In genomic region chr14:43651185-43651787, GRCh38 we compare ENCODE assay signal across 17 cellular contexts.
DNase-seq lines count a peak whose midpoint lies in the region; ATAC-seq, FAIRE-seq and TF ChIP-seq lines count a peak whose summit lies in the region.
"Had no signal": no experiment of that assay in that cellular context is flagged by ENCODE, and none has a peak within 500 bp of the region (broad histone marks: within the 10 kb centered on the region; RNA-seq: fewer than 3 reads in every experiment).

No MANE protein-coding gene starts in this region.

- H3K79me2 ChIP-seq in H1 (ENCODE audit: control insufficient read depth in 1 of 2, insufficient read depth in 2 of 2, low read length in 2 of 2): no peaks in the 10 kb centered on the region

- H2AFZ ChIP-seq in H1 (ENCODE audit: low read length): peak overlapping the region; percentile 53
- H2AFZ ChIP-seq: GM23248 had no signal

- no peak overlapping the region for H3K56ac ChIP-seq in H1 (replicated peaks; ENCODE audit: insufficient read length, low read depth, low read length)

- DNase-seq in NCI-H510A treated with DMSO at 0.1 percent for 48 hours (lab: John Stamatoyannopoulos, UW): peak; percentile 8
- no peak for DNase-seq in NCI-H510A (lab: John Stamatoyannopoulos, UW)
- peak; percentile 4 for DNase-seq in HuH-7 (ENCODE audit: low spot score)
- no peak for DNase-seq in H1 (ENCODE audit: low read depth in 1 of 2, low spot score in 2 of 2)
- no peak for DNase-seq in dermis blood vessel endothelial cell
- DNase-seq in activated naive CD8-positive, alpha-beta T cell treated with anti-CD3 and anti-CD28 coated beads, Interleukin-2, amount 50 U/mL, for 24 hours: no peak
- DNase-seq: ACHN; CD4-positive, CD25-positive, alpha-beta regulatory T cell; GF-D8; GM23248; H7; IMR-90; KBM-7 had no signal

- no peak overlapping the region for H2BK15ac ChIP-seq in H1 (ENCODE audit: low read length)

- H3K23me2 ChIP-seq in H1 (ENCODE audit: low read depth, low read length): no peaks in the 10 kb centered on the region

- no peak overlapping the region for H3K27ac Mint-ChIP-seq in activated naive CD8-positive, alpha-beta T cell treated with anti-CD3 and anti-CD28 coated beads, Interleukin-2, amount 50 U/mL, for 24 hours
- H3K27ac Mint-ChIP-seq: CD4-positive, CD25-positive, alpha-beta regulatory T cell had no signal

- POLR2A ChIA-PET in H1 (lab: Charles Lee; ENCODE audit: partially characterized antibody): no interaction called here

- no peak overlapping the region for H2AK5ac ChIP-seq in H1 (ENCODE audit: low read depth, low read length)

- no peak overlapping the region for H3K23ac ChIP-seq in H1 (ENCODE audit: insufficient read length)

- H3K27me3 Mint-ChIP-seq in activated naive CD8-positive, alpha-beta T cell treated with anti-CD3 and anti-CD28 coated beads, Interleukin-2, amount 50 U/mL, for 24 hours: no peaks in the 10 kb centered on the region
- H3K27me3 Mint-ChIP-seq: CD4-positive, CD25-positive, alpha-beta regulatory T cell had no signal

- no peak overlapping the region for H3K9ac ChIP-seq in H1 (replicated peaks in 1 of 4; ENCODE audit: extremely low read depth in 1 of 4, low read depth in 3 of 4, low read length in 3 of 4)
- H3K9ac ChIP-seq: BLaER1 treated with 17β-estradiol and CSF1 and Interleukin-3, amounts not matched to agents 10 nM and 100 nM; GM23248 had no signal

- no peaks in the 10 kb centered on the region for H3K4me1 Mint-ChIP-seq in activated naive CD8-positive, alpha-beta T cell treated with anti-CD3 and anti-CD28 coated beads, Interleukin-2, amount 50 U/mL, for 24 hours
- H3K4me1 Mint-ChIP-seq: CD4-positive, CD25-positive, alpha-beta regulatory T cell had no signal

- no peak overlapping the region for H2BK20ac ChIP-seq in H1 (ENCODE audit: low read length)

- H3K27me3 ChIP-seq in H1 (replicated peaks in 1 of 4; ENCODE audit: control insufficient read depth in 3 of 4, extremely low read depth in 1 of 4, insufficient read depth in 3 of 4, low read length in 3 of 4): no peaks in the 10 kb centered on the region
- H3K27me3 ChIP-seq: BLaER1 treated with 17β-estradiol and CSF1 and Interleukin-3, amounts not matched to agents 10 nM and 100 nM had no signal

- H3K18ac ChIP-seq in H1 (ENCODE audit: extremely low read depth, low read length): no peak overlapping the region

- no peak overlapping the region for H3K27ac ChIP-seq in H1 (ENCODE audit: low read depth, low read length)
- H3K27ac ChIP-seq: BLaER1 treated with 17β-estradiol and CSF1 and Interleukin-3, amounts not matched to agents 10 nM and 100 nM; GM23248 had no signal

- peaks cover 55% of the 10 kb centered on the region for H3K9me3 Mint-ChIP-seq in activated naive CD8-positive, alpha-beta T cell treated with anti-CD3 and anti-CD28 coated beads, Interleukin-2, amount 50 U/mL, for 24 hours

- no peaks in the 10 kb centered on the region for H3K9me3 ChIP-seq in H1 (ENCODE audit: insufficient read depth in 2 of 2, low read depth in 1 of 2, low read length in 1 of 2)
- H3K9me3 ChIP-seq: BLaER1 treated with 17β-estradiol and CSF1 and Interleukin-3, amounts not matched to agents 10 nM and 100 nM had no signal

- no peak for TF ChIP-seq POLR2A in H1 (IDR thresholded peaks at IDR 0.05; ENCODE audit: control extremely low read depth in 1 of 2, low read depth in 2 of 2, low read length in 2 of 2)

- WGBS in H1 (ENCODE audit: extremely low coverage in 1 of 2, insufficient coverage in 1 of 2, insufficient read length in 1 of 2, insufficient replicate concordance in 2 of 2, low coverage in 1 of 2, low lambda C conversion rate in 2 of 2, missing lambda C conversion rate in 1 of 2), 2 experiments: 87% methylated on average over 4 of the region's 4 CpGs; no CpG with 5 or more reads in 1 of the 2 experiments

- no peaks in the 10 kb centered on the region for H3K79me1 ChIP-seq in H1 (ENCODE audit: low read depth, low read length)

- no peak overlapping the region for H3K4me2 ChIP-seq in H1 (ENCODE audit: insufficient read depth in 1 of 2, low read depth in 2 of 2, low read length in 2 of 2)
- H3K4me2 ChIP-seq: BLaER1 treated with 17β-estradiol and CSF1 and Interleukin-3, amounts not matched to agents 10 nM and 100 nM had no signal

- no peak overlapping the region for H2BK120ac ChIP-seq in H1 (replicated peaks; ENCODE audit: low read depth, low read length)

- no peak overlapping the region for H2BK12ac ChIP-seq in H1 (ENCODE audit: low read depth, low read length)

- no peak overlapping the region for H3K4ac ChIP-seq in H1 (replicated peaks; ENCODE audit: insufficient read length, low read depth, low read length)

- no peak for TF ChIP-seq CTCF in H1 (IDR thresholded peaks at IDR 0.05; ENCODE audit: control extremely low read depth in 1 of 3, insufficient read depth in 1 of 3, low read depth in 1 of 3, low read length in 3 of 3)

- TF ChIP-seq RAD21 in H1 (IDR thresholded peaks at IDR 0.05 in 1 of 2, conservative IDR thresholded peaks at IDR 0.05 in 1 of 2; ENCODE audit: low read depth in 2 of 2, low read length in 2 of 2): no peak

- H3K4me1 ChIP-seq in H1 (replicated peaks in 1 of 4; ENCODE audit: control insufficient read depth in 3 of 4, insufficient read depth in 4 of 4, low read length in 3 of 4): no peaks in the 10 kb centered on the region
- H3K4me1 ChIP-seq: BLaER1 treated with 17β-estradiol and CSF1 and Interleukin-3, amounts not matched to agents 10 nM and 100 nM had no signal

- no peak for FAIRE-seq in H1 (lab: Jason Lieb, UNC)
- FAIRE-seq: D721Med, HTR-8/SVneo had no signal

- no peak overlapping the region for H4K8ac ChIP-seq in H1 (ENCODE audit: extremely low read depth, insufficient read depth, low read length)

- no peak overlapping the region for H2BK5ac ChIP-seq in H1 (ENCODE audit: low read depth, low read length)

- H3K4me3 ChIP-seq in H1 (ENCODE audit: extremely low read depth in 1 of 4, insufficient read depth in 2 of 4, low read depth in 3 of 4, low read length in 4 of 4): no peak overlapping the region
- H3K4me3 ChIP-seq: BLaER1 treated with 17β-estradiol and CSF1 and Interleukin-3, amounts not matched to agents 10 nM and 100 nM; GM23248 had no signal

- CTCF ChIA-PET in H1 (lab: Charles Lee; ENCODE audit: partially characterized antibody): interaction anchor here (0.6 kb wide), 1 partner anchor 458 kb away, joined by 3 read pairs; no protein-coding TSS in a partner anchor

- no peak overlapping the region for H4K5ac ChIP-seq in H1 (ENCODE audit: insufficient read length, low read depth, low read length)

- H4K20me1 ChIP-seq in H1 (replicated peaks in 1 of 2; ENCODE audit: control insufficient read depth in 1 of 2, insufficient read depth in 2 of 2, low read length in 2 of 2): no peaks in the 10 kb centered on the region
- H4K20me1 ChIP-seq: BLaER1 treated with 17β-estradiol and CSF1 and Interleukin-3, amounts not matched to agents 10 nM and 100 nM had no signal

- H3K14ac ChIP-seq in H1 (ENCODE audit: insufficient read length): no peak overlapping the region

- ATAC-seq in HG02642 (IDR thresholded peaks at IDR 0.05; ENCODE audit: poor library complexity, unreplicated experiment): no peak
- ATAC-seq in activated naive CD8-positive, alpha-beta T cell treated with anti-CD3 and anti-CD28 coated beads, Interleukin-2, amount 50 U/mL, for 24 hours: no peak

- H3K36me3 Mint-ChIP-seq in activated naive CD8-positive, alpha-beta T cell treated with anti-CD3 and anti-CD28 coated beads, Interleukin-2, amount 50 U/mL, for 24 hours (ENCODE audit: low read depth): no peaks in the 10 kb centered on the region
- H3K36me3 Mint-ChIP-seq: CD4-positive, CD25-positive, alpha-beta regulatory T cell had no signal

- no peaks in the 10 kb centered on the region for H3K36me3 ChIP-seq in H1 (ENCODE audit: control insufficient read depth in 2 of 4, insufficient read depth in 4 of 4, low read length in 3 of 4)
- H3K36me3 ChIP-seq: BLaER1 treated with 17β-estradiol and CSF1 and Interleukin-3, amounts not matched to agents 10 nM and 100 nM had no signal

- no peak for TF ChIP-seq EP300 in H1 (IDR thresholded peaks at IDR 0.05; ENCODE audit: borderline replicate concordance in 1 of 2, low read depth in 2 of 2, low read length in 2 of 2)

- no peak overlapping the region for H4K91ac ChIP-seq in H1 (replicated peaks; ENCODE audit: insufficient read length, low read length)

- H3K4me3 Mint-ChIP-seq in activated naive CD8-positive, alpha-beta T cell treated with anti-CD3 and anti-CD28 coated beads, Interleukin-2, amount 50 U/mL, for 24 hours: no peak overlapping the region
- H3K4me3 Mint-ChIP-seq: CD4-positive, CD25-positive, alpha-beta regulatory T cell had no signal

TF ChIP-seq in H1, 55 proteins besides CTCF, POLR2A, EP300 and RAD21 (continues in another document):
- TF ChIP-seq CEBPB (IDR thresholded peaks at IDR 0.05; ENCODE audit: low read depth, low read length) (no peak), YY1 (IDR thresholded peaks at IDR 0.05; ENCODE audit: low read depth, low read length) (no peak), CTBP2 (IDR thresholded peaks at IDR 0.05; ENCODE audit: borderline replicate concordance, insufficient read depth, insufficient read length, low read length) (no peak), HDAC6 (IDR thresholded peaks at IDR 0.05; ENCODE audit: low read depth, low read length) (no peak), JUND (IDR thresholded peaks at IDR 0.05; ENCODE audit: low read length) (no peak), ZNF274 (IDR thresholded peaks at IDR 0.05; ENCODE audit: borderline replicate concordance, extremely low read depth, low read length) (no peak), KDM1A (IDR thresholded peaks at IDR 0.05; ENCODE audit: borderline replicate concordance, low read length) (no peak), EZH2 (IDR thresholded peaks at IDR 0.05; ENCODE audit: low read depth, low read length, severe bottlenecking) (no peak), SIN3A (conservative IDR thresholded peaks at IDR 0.05 in 1 of 2, IDR thresholded peaks at IDR 0.05 in 1 of 2; ENCODE audit: low read depth in 1 of 2, low read length in 2 of 2) (no peak), MAFK (IDR thresholded peaks at IDR 0.05; ENCODE audit: low read depth, low read length) (no peak), E2F6 (IDR thresholded peaks at IDR 0.05) (no peak)

Comparison
In these comparisons a context has a peak if more than half of its experiments do, and no peak if none do; other contexts are left out.
1. DNase-seq: peak in NCI-H510A treated with DMSO at 0.1 percent for 48 hours (single experiment) and HuH-7 (single experiment); none in NCI-H510A (single experiment), H1 (0 of 2), dermis blood vessel endothelial cell (single experiment) and activated naive CD8-positive, alpha-beta T cell treated with anti-CD3 and anti-CD28 coated beads, Interleukin-2, amount 50 U/mL, for 24 hours (single experiment).